27 cellular contexts compared by ENCODE assay signal in genomic region chr3:125379483-125379882, GRCh38.
"Had no signal": no experiment of that assay in that cellular context is flagged by ENCODE, and none has a peak within 500 bp of the region (broad histone marks: within the 10 kb centered on the region; RNA-seq: fewer than 3 reads in every experiment).

No MANE protein-coding gene starts in this region.

- ATAC-seq: stimulated activated effector memory CD8-positive, alpha-beta T cell treated with anti-CD3 and anti-CD28 coated beads, Interleukin-12 subunit alpha, Interleukin-12 subunit beta, amount 100 ng/mL, for 72 hours; stimulated activated memory B cell treated with anti-CD40 and anti-IgM and Interleukin-4, amounts not matched to agents 10 μg/mL and 1 μg/mL and 100 μg/mL, for 72 hours; stimulated activated naive B cell treated with anti-CD40 and anti-IgM and Interleukin-4, amounts not matched to agents 10 μg/mL and 1 μg/mL and 100 μg/mL, for 72 hours; stimulated activated naive CD8-positive, alpha-beta T cell treated with anti-CD3 and anti-CD28 coated beads, Interleukin-15, amount 100 ng/mL, for 72 hours; stimulated activated naive CD8-positive, alpha-beta T cell treated with anti-CD3 and anti-CD28 coated beads, Interleukin-15, Interleukin-2, amounts not matched to agents 100 U/mL and 50 U/mL, for 24 hours; upper lobe of right lung had no signal

- H3K27ac ChIP-seq: stomach, suprapubic skin, testis, thoracic aorta, thyroid gland, tibial artery, tibial nerve, transverse colon, upper lobe of left lung, upper lobe of right lung, uterus, vagina had no signal

- H3K36me3 ChIP-seq: stomach, suprapubic skin, thoracic aorta, thyroid gland, tibial artery, tibial nerve, transverse colon, upper lobe of left lung, upper lobe of right lung, uterus, vagina had no signal

- H3K4me1 ChIP-seq: uterus had no signal

- H3K9me3 ChIP-seq: stomach, suprapubic skin, testis, thoracic aorta, thyroid gland, tibial artery, tibial nerve, transverse colon, upper lobe of left lung, upper lobe of right lung, uterus, vagina had no signal

- H3K27me3 ChIP-seq: stomach, suprapubic skin, testis, thyroid gland, tibial artery, transverse colon, upper lobe of left lung, upper lobe of right lung, uterus had no signal

- DNase-seq: stimulated activated CD4-positive, alpha-beta T cell treated with anti-CD3 and anti-CD28 coated beads, Interleukin-2, amount 100 ng/mL, for 48 hours; stimulated activated CD4-positive, alpha-beta T cell treated with anti-CD3 and anti-CD28 coated beads, Interleukin-4, amount 100 ng/mL, for 1 hour; stimulated activated CD4-positive, alpha-beta T cell treated with anti-CD3 and anti-CD28 coated beads, Interleukin-4, amount 100 ng/mL, for 24 hours; stimulated activated CD4-positive, alpha-beta T cell treated with anti-CD3 and anti-CD28 coated beads, Interleukin-4, amount 100 ng/mL, for 4 hours; stimulated activated CD8-positive, alpha-beta memory T cell treated with anti-CD3 and anti-CD28 coated beads, Interleukin-4, amount 100 ng/mL, for 48 hours; stimulated activated naive B cell treated with anti-CD40 and anti-IgM and Interleukin-4, amounts not matched to agents 10 μg/mL and 1 μg/mL and 100 μg/mL, for 72 hours; stimulated activated naive CD4-positive, alpha-beta T cell; stimulated activated naive CD4-positive, alpha-beta T cell treated with Interleukin-2 at 50 U/mL for 16 hours; stimulated activated naive CD8-positive, alpha-beta T cell treated with anti-CD3 and anti-CD28 coated beads, Interleukin-15, amount 100 ng/mL, for 72 hours; stimulated activated naive CD8-positive, alpha-beta T cell treated with anti-CD3 and anti-CD28 coated beads, Interleukin-15, Interleukin-2, amounts not matched to agents 100 U/mL and 50 U/mL, for 24 hours; stomach; substantia nigra; testis; thyroid gland; tibial artery; transverse colon; trophoblast cell; upper lobe of left lung; upper lobe of right lung; uterus had no signal

- H3K4me3 ChIP-seq: stomach, suprapubic skin, testis, thoracic aorta, thyroid gland, tibial artery, tibial nerve, transverse colon, upper lobe of left lung, upper lobe of right lung, uterus, vagina had no signal

- FAIRE-seq: urothelium cell line had no signal
